8 cellular contexts compared by ENCODE assay signal in the genomic region with DNA sequence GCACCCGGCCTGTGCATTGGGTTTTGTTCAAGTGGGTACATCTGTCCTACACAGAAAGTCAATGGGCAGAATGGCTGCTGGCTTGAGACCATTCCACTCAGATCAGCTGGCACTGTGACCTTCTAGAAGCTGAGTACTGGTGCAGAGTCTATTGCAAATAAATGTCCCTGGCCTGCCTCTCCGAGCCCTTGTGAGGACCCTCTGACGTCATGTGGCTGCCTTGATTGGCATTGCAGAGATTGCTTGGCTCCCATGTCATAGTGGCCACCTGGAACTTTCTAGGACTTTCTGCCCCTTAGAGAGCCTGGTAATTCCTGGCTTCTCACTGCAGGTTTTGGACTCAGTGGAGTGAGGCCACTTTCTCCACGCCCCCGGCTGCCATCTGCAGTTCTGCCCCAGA.
"Had no signal": no experiment of that assay in that cellular context is flagged by ENCODE, and none has a peak within 500 bp of the region (broad histone marks: within the 10 kb centered on the region; RNA-seq: fewer than 3 reads in every experiment).

No MANE protein-coding gene starts in this region.

- FAIRE-seq: G401.6, GM12878, GM12891, GM12892, GM18507, GM19239 had no signal

- ATAC-seq: GM12878 had no signal

- H3K4me3 ChIP-seq: GM12878 had no signal

- DNase-seq: GDM1, GF-D8 had no signal
